ENCODE assay signal across 25 cellular contexts in the genomic region with DNA sequence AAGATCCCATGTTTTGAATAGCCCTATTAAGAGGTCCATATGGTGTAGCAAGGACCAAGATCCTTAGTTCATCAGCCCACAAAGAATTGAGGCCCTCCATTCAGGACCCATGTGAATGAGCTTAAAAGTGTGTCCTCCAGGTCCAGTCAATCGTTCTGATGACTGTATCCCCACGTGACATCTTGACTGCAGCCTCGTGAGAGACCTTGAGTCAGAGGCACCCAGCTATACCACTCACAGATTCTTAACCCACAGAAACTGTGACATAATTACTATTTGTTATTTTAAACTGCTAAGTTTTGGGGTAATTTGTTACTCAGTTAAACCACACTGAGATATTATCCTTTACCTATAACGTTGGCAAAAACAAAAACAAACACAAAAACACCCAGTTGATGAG.
A peak's percentile ranks its signal among the peaks of the same experiment; 100 is the strongest.
DNase-seq lines count a peak whose midpoint lies in the region; ATAC-seq and TF ChIP-seq lines count a peak whose summit lies in the region.
"Had no signal": no experiment of that assay in that cellular context is flagged by ENCODE, and none has a peak within 500 bp of the region (broad histone marks: within the 10 kb centered on the region; RNA-seq: fewer than 3 reads in every experiment).

No MANE protein-coding gene starts in this region.

- intact Hi-C loops in head of caudate nucleus (cut with DNase I): no loop called here

- H3K9ac ChIP-seq in SU-DHL-6 (ENCODE audit: low read length): no peak overlapping the region
- H3K9ac ChIP-seq: BLaER1 treated with 17β-estradiol and CSF1 and Interleukin-3, amounts not matched to agents 10 nM and 100 nM; GM23248 had no signal

- peak overlapping the region; percentile 76 for H3K27ac ChIP-seq in SU-DHL-6 (ENCODE audit: low read depth, low read length)
- H3K27ac ChIP-seq: A549; BLaER1 treated with 17β-estradiol and CSF1 and Interleukin-3, amounts not matched to agents 10 nM and 100 nM; GM23248; HL-60; Peyer's patch; SJCRH30 had no signal

- H3K79me2 ChIP-seq in SU-DHL-6 (ENCODE audit: insufficient read depth, low read length): no peaks in the 10 kb centered on the region

- H3K4me3 ChIP-seq in GM06990 (replicated peaks; ENCODE audit: low read depth, low read length): no peak overlapping the region
- no peak overlapping the region for H3K4me3 ChIP-seq in SU-DHL-6 (ENCODE audit: insufficient read depth, low read length, poor library complexity, severe bottlenecking)
- no peak overlapping the region for H3K4me3 ChIP-seq in epithelial cell of esophagus (ENCODE audit: low read length)
- H3K4me3 ChIP-seq: A549; BLaER1 treated with 17β-estradiol and CSF1 and Interleukin-3, amounts not matched to agents 10 nM and 100 nM; GM23248; Peyer's patch; SJCRH30 had no signal

- H3F3A ChIP-seq in SU-DHL-6 (ENCODE audit: insufficient read depth): peaks cover 17% of the 10 kb centered on the region

- H2AFZ ChIP-seq in SU-DHL-6 (ENCODE audit: low read depth, low read length, severe bottlenecking): peak overlapping the region; percentile 54
- H2AFZ ChIP-seq: GM23248 had no signal

- H3K9me2 ChIP-seq in SU-DHL-6 (replicated peaks; ENCODE audit: insufficient read depth, low read length): no peaks in the 10 kb centered on the region

- H3K27me3 ChIP-seq in GM06990 (replicated peaks; ENCODE audit: control insufficient read depth, insufficient read depth, low read length) (no peaks in the 10 kb centered on the region), SU-DHL-6 (ENCODE audit: low read length) (no peaks in the 10 kb centered on the region)
- H3K27me3 ChIP-seq: Peyer's patch, SJCRH30 had no signal

- no peaks in the 10 kb centered on the region for H3K36me3 ChIP-seq in GM06990 (ENCODE audit: control insufficient read depth, insufficient read depth, low read length)
- no peaks in the 10 kb centered on the region for H3K36me3 ChIP-seq in SU-DHL-6 (ENCODE audit: low read length)
- H3K36me3 ChIP-seq: BLaER1 treated with 17β-estradiol and CSF1 and Interleukin-3, amounts not matched to agents 10 nM and 100 nM; Peyer's patch; SJCRH30 had no signal

- DNase-seq in GM06990 (ENCODE audit: extremely low read depth, insufficient read length): peak; percentile 35
- DNase-seq in LHCN-M2 (ENCODE audit: low read depth): peak; percentile 0
- DNase-seq in epithelial cell of esophagus (ENCODE audit: low read depth): peak; percentile 1
- no peak for DNase-seq in head of caudate nucleus
- DNase-seq in DMS79 treated with DMSO at 0.1 percent for 48 hours (lab: John Stamatoyannopoulos, UW): no peak
- DNase-seq: AML-193; CD4-positive, alpha-beta T cell; DMS53; GDM1; GM23248; H7; Karpas-422; NCI-H2029 treated with DMSO at 0.1 percent for 48 hours; NCI-H526 treated with DMSO at 0.1 percent for 48 hours; Peyer's patch; SJCRH30; T-helper 2 cell had no signal

- ATAC-seq in HG03135 (IDR thresholded peaks at IDR 0.05; ENCODE audit: unreplicated experiment): no peak
- ATAC-seq in GM21381 (IDR thresholded peaks at IDR 0.05; ENCODE audit: unreplicated experiment): no peak
- ATAC-seq: A549, Right ventricle myocardium inferior, SK-N-SH treated with all-trans-retinoic acid at 6 μM for 48 hours had no signal

- no peaks in the 10 kb centered on the region for H3K9me3 ChIP-seq in SU-DHL-6 (ENCODE audit: insufficient read depth, low read length)
- H3K9me3 ChIP-seq: A549, Peyer's patch, SJCRH30 had no signal

- H3K4me2 ChIP-seq in SU-DHL-6 (ENCODE audit: low read depth, low read length, poor library complexity, severe bottlenecking): peak overlapping the region; percentile 46
- H3K4me2 ChIP-seq: A549; BLaER1 treated with 17β-estradiol and CSF1 and Interleukin-3, amounts not matched to agents 10 nM and 100 nM had no signal

- no peak for TF ChIP-seq CTCF in GM06990 (IDR thresholded peaks at IDR 0.05; ENCODE audit: insufficient read depth, low read length, poor library complexity, severe bottlenecking)
- no peak for TF ChIP-seq CTCF in SU-DHL-6 (IDR thresholded peaks at IDR 0.05; ENCODE audit: insufficient read depth, low read length, poor library complexity, severe bottlenecking)
- no peak for TF ChIP-seq CTCF in epithelial cell of esophagus (IDR thresholded peaks at IDR 0.05; ENCODE audit: insufficient read depth, low read depth, low read length, missing control alignments)

- H4K20me1 ChIP-seq in SU-DHL-6 (ENCODE audit: low read depth, low read length): no peaks in the 10 kb centered on the region
- H4K20me1 ChIP-seq: BLaER1 treated with 17β-estradiol and CSF1 and Interleukin-3, amounts not matched to agents 10 nM and 100 nM had no signal

Comparison
In these comparisons a context has a peak if more than half of its experiments do, and no peak if none do; other contexts are left out.
1. DNase-seq: peak in GM06990 (single experiment), LHCN-M2 (single experiment) and epithelial cell of esophagus (single experiment); none in head of caudate nucleus (0 of 42) and DMS79 treated with DMSO at 0.1 percent for 48 hours (single experiment).